8 cellular contexts compared by ENCODE assay signal in genomic region chr17:28737770-28738679, GRCh38. TPM values are rescaled to one million over a fixed set of nuclear protein-coding genes. Genes with fewer than 3 reads are reported as not detected.
DNase-seq lines count a peak whose midpoint lies in the region; ATAC-seq and TF ChIP-seq lines count a peak whose summit lies in the region.

No MANE protein-coding gene starts in this region.

- H3K4me1 ChIP-seq in Loucy (ENCODE audit: insufficient read depth, low read length, poor library complexity, severe bottlenecking): peaks cover 12% of the 10 kb centered on the region
- no peaks in the 10 kb centered on the region for H3K4me1 ChIP-seq in neural progenitor cell

- H3K27me3 Mint-ChIP-seq in neural progenitor cell (ENCODE audit: insufficient read depth, low read depth) (peaks cover under 1% of the 10 kb centered on the region), HFFc6 (ENCODE audit: insufficient read depth) (no peaks in the 10 kb centered on the region; the same call in 1 of the 2 replicates)

- H4K20me1 ChIP-seq in Loucy (ENCODE audit: insufficient read depth, low read length, poor library complexity, severe bottlenecking) (no peaks in the 10 kb centered on the region), neural progenitor cell (ENCODE audit: low read depth) (no peaks in the 10 kb centered on the region)

- H3K36me3 Mint-ChIP-seq in neural progenitor cell: peaks cover 2% of the 10 kb centered on the region
- H3K36me3 Mint-ChIP-seq in HFFc6 (ENCODE audit: low read depth): peaks cover 10% of the 10 kb centered on the region

- no peaks in the 10 kb centered on the region for H3K9me2 ChIP-seq in Loucy (replicated peaks; ENCODE audit: low read depth, low read length)

- H3K4me2 ChIP-seq in Loucy (ENCODE audit: low read depth, low read length, poor library complexity, severe bottlenecking) (peak overlapping the region; percentile 2), neural progenitor cell (no peak overlapping the region)

- no peak overlapping the region for H3K4me3 Mint-ChIP-seq in neural progenitor cell
- H3K4me3 Mint-ChIP-seq in HFFc6: no peak overlapping the region

- H3K9ac ChIP-seq in Loucy (ENCODE audit: low read depth, low read length, poor library complexity, severe bottlenecking) (peak overlapping the region; percentile 28), neural progenitor cell (no peak overlapping the region)

- H3K4me3 ChIP-seq in Loucy (ENCODE audit: low read length, poor library complexity, severe bottlenecking): no peak overlapping the region
- no peak overlapping the region for H3K4me3 ChIP-seq in neural progenitor cell

- H2AFZ ChIP-seq in Loucy (ENCODE audit: low read length) (peak overlapping the region; percentile 7; the same call in 1 of the 2 replicates), neural progenitor cell (replicated peaks) (no peak overlapping the region)

- H3K9me3 Mint-ChIP-seq in neural progenitor cell: peaks cover 2% of the 10 kb centered on the region
- peaks cover 8% of the 10 kb centered on the region for H3K9me3 Mint-ChIP-seq in HFFc6

- ATAC-seq in GM18861 (IDR thresholded peaks at IDR 0.05; ENCODE audit: unreplicated experiment): peak; percentile 51
- peak; percentile 59 for ATAC-seq in GM21576 (IDR thresholded peaks at IDR 0.05; ENCODE audit: unreplicated experiment)

- no peak overlapping the region for H3K27ac ChIP-seq in neural progenitor cell

- no peaks in the 10 kb centered on the region for H3K9me3 ChIP-seq in Loucy (ENCODE audit: insufficient read depth, low read depth, low read length)
- no peaks in the 10 kb centered on the region for H3K9me3 ChIP-seq in neural progenitor cell (ENCODE audit: low read depth)

- H3K79me2 ChIP-seq in Loucy (ENCODE audit: insufficient read depth, low read length) (no peaks in the 10 kb centered on the region), neural progenitor cell (ENCODE audit: low read depth) (no peaks in the 10 kb centered on the region)

- H3K36me3 ChIP-seq in Loucy (ENCODE audit: insufficient read depth, low read length) (no peaks in the 10 kb centered on the region), neural progenitor cell (no peaks in the 10 kb centered on the region)

- no peak for DNase-seq in neural progenitor cell (ENCODE audit: low spot score)
- no peak for DNase-seq in HFFc6
- no peak for DNase-seq in NCI-H345 treated with DMSO at 0.1 percent for 48 hours (lab: John Stamatoyannopoulos, UW; ENCODE audit: unreplicated experiment)
- no peak for DNase-seq in stimulated activated naive CD4-positive, alpha-beta T cell (lab: John Stamatoyannopoulos, UW)
- no peak for DNase-seq in NCI-H82 treated with DMSO at 0.1 percent for 48 hours (lab: John Stamatoyannopoulos, UW; ENCODE audit: unreplicated experiment)

- H3K27me3 ChIP-seq in Loucy (ENCODE audit: insufficient read depth, low read length, poor library complexity, severe bottlenecking) (no peaks in the 10 kb centered on the region), neural progenitor cell (no peaks in the 10 kb centered on the region)

- TF ChIP-seq CTCF in Loucy (conservative IDR thresholded peaks at IDR 0.05; ENCODE audit: low read length) (no peak), neural progenitor cell (IDR thresholded peaks at IDR 0.05) (no peak), HFFc6 (IDR thresholded peaks at IDR 0.05) (no peak)

- no peaks in the 10 kb centered on the region for H3F3A ChIP-seq in Loucy (ENCODE audit: low read depth)
- H3F3A ChIP-seq in neural progenitor cell (ENCODE audit: low read depth): peaks cover 7% of the 10 kb centered on the region

- H3K27ac Mint-ChIP-seq in neural progenitor cell (peak overlapping the region; percentile 44), HFFc6 (no peak overlapping the region)

- H3K4me1 Mint-ChIP-seq in neural progenitor cell: peaks cover 1% of the 10 kb centered on the region
- H3K4me1 Mint-ChIP-seq in HFFc6 (ENCODE audit: low read depth): peaks cover 14% of the 10 kb centered on the region

RNA-seq across cellular contexts. Expression of gene TRAF4, which starts 5.8 kb away (rescaled TPM):
- 32.2 and 94.1 TPM in 2 replicates for total RNA-seq in neural progenitor cell (ENCODE audit: low replicate concordance)
- total RNA-seq in HFFc6 (2021; fragmentation: NEBNext Ultra II Directional; extraction: Animal tissue kit (Norgen Biotek cat#: 25700)): 10 to 100 TPM; 48.0 to 61.3 (median 53.8) TPM

RNA-seq across cellular contexts. Expression of gene NEK8, which starts 9.4 kb away (rescaled TPM):
- 3.7 and 9.2 TPM in 2 replicates for total RNA-seq in neural progenitor cell (ENCODE audit: low replicate concordance)
- 1 to 10 TPM; 1.9 to 3.1 (median 2.5) TPM for total RNA-seq in HFFc6 (2021; fragmentation: NEBNext Ultra II Directional; extraction: Animal tissue kit (Norgen Biotek cat#: 25700))

RNA-seq across cellular contexts. Expression of gene TLCD1, which starts 12.0 kb away (rescaled TPM):
- total RNA-seq in neural progenitor cell (ENCODE audit: low replicate concordance): 10.0 and 13.4 TPM in 2 replicates
- total RNA-seq in HFFc6 (2021; fragmentation: NEBNext Ultra II Directional; extraction: Animal tissue kit (Norgen Biotek cat#: 25700)): 10 to 100 TPM in 4 of 6 experiments, 1 to 10 TPM in 2; 8.0 to 14.6 (median 11.3) TPM

RNA-seq across cellular contexts. Expression of gene RPL23A, which starts 18.2 kb away (rescaled TPM):
- 581 and 932 TPM in 2 replicates for total RNA-seq in neural progenitor cell (ENCODE audit: low replicate concordance)
- total RNA-seq in HFFc6 (2021; fragmentation: NEBNext Ultra II Directional; extraction: Animal tissue kit (Norgen Biotek cat#: 25700)): 1,000 to 10,000 TPM; 1,227 to 1,529 (median 1,391) TPM

RNA-seq across cellular contexts. Expression of gene RAB34, which starts 20.4 kb away (rescaled TPM):
- 82.8 and 133 TPM in 2 replicates for total RNA-seq in neural progenitor cell (ENCODE audit: low replicate concordance)
- total RNA-seq in HFFc6 (2021; fragmentation: NEBNext Ultra II Directional; extraction: Animal tissue kit (Norgen Biotek cat#: 25700)): 100 to 1,000 TPM; 161 to 219 (median 192) TPM
